Comparison of ENCODE assay signal across 1 cellular context in the genomic region with DNA sequence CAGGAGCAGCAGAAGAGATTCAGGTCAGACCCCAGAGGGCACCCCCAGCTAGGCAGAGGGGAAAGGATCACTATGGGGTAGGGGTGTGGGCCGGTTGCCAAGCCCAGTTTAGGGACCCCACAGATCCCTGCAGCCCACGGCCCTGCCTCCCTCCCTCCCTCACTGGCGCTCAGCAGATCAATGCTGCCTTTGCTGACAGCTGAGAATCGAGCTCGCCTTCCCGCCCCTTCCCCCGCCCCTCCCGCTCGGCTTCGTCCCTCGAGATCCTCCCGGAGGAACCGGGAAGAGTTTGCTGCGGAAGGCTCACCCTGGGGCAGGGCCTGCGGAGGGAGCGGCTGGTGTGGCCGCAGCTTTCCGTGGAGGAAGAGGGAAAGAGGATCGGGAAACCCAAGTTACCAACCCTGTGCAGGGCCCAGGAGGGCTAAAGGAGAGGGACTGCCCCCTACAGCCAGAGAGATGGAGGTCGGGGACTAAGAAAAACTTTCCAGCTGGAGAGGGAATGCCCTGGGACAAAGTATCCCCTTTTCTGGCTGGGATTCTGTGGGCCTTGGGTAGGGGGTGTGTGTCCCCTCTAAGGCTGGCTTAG.
A peak's percentile ranks its signal among the peaks of the same experiment; 100 is the strongest.
TF ChIP-seq lines count a peak whose summit lies in the region.

No MANE protein-coding gene starts in this region.

TF ChIP-seq in HepG2, 621 proteins besides CTCF, POLR2A, EP300 and RAD21 (continued from another document):
- TF ChIP-seq, protein P1, sequence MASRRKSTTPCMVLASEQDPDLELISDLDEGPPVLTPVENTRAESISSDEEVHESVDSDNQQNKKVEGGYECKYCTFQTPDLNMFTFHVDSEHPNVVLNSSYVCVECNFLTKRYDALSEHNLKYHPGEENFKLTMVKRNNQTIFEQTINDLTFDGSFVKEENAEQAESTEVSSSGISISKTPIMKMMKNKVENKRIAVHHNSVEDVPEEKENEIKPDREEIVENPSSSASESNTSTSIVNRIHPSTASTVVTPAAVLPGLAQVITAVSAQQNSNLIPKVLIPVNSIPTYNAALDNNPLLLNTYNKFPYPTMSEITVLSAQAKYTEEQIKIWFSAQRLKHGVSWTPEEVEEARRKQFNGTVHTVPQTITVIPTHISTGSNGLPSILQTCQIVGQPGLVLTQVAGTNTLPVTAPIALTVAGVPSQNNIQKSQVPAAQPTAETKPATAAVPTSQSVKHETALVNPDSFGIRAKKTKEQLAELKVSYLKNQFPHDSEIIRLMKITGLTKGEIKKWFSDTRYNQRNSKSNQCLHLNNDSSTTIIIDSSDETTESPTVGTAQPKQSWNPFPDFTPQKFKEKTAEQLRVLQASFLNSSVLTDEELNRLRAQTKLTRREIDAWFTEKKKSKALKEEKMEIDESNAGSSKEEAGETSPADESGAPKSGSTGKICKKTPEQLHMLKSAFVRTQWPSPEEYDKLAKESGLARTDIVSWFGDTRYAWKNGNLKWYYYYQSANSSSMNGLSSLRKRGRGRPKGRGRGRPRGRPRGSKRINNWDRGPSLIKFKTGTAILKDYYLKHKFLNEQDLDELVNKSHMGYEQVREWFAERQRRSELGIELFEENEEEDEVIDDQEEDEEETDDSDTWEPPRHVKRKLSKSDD (CRISPR knock-in tag; IDR thresholded peaks at IDR 0.05; ENCODE audit: low read depth): no peak
- TF ChIP-seq SNAPC2 (CRISPR knock-in tag; IDR thresholded peaks at IDR 0.05): no peak
- no peak for TF ChIP-seq NCOR1 (IDR thresholded peaks at IDR 0.05; ENCODE audit: borderline replicate concordance, low read length)
- TF ChIP-seq ZNF652 (CRISPR knock-in tag; IDR thresholded peaks at IDR 0.05; ENCODE audit: borderline replicate concordance, low read depth): no peak
- 0 out of 2 replicates have a peak, but pooled peaks have one; percentile 52 for TF ChIP-seq ZNF263 (CRISPR knock-in tag; IDR thresholded peaks at IDR 0.05)
- 0 out of 2 replicates have a peak, but pooled peaks have one; percentile 12 for TF ChIP-seq ZNF350 (CRISPR knock-in tag; IDR thresholded peaks at IDR 0.05; ENCODE audit: borderline replicate concordance, low read depth)
- TF ChIP-seq, protein P2, sequence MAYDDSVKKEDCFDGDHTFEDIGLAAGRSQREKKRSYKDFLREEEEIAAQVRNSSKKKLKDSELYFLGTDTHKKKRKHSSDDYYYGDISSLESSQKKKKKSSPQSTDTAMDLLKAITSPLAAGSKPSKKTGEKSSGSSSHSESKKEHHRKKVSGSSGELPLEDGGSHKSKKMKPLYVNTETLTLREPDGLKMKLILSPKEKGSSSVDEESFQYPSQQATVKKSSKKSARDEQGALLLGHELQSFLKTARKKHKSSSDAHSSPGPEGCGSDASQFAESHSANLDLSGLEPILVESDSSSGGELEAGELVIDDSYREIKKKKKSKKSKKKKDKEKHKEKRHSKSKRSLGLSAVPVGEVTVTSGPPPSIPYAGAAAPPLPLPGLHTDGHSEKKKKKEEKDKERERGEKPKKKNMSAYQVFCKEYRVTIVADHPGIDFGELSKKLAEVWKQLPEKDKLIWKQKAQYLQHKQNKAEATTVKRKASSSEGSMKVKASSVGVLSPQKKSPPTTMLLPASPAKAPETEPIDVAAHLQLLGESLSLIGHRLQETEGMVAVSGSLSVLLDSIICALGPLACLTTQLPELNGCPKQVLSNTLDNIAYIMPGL (CRISPR knock-in tag; IDR thresholded peaks at IDR 0.05; ENCODE audit: borderline replicate concordance in 1 of 2, low read depth in 1 of 2): peak in 1 of 2 experiments; percentile 45; a peak in 1 of 4 replicates
- TF ChIP-seq ZNF230 (CRISPR knock-in tag; IDR thresholded peaks at IDR 0.05): peak; percentile 68; the same call in 1 of the 2 replicates
- no peak for TF ChIP-seq FOXK2 (IDR thresholded peaks at IDR 0.05)
- TF ChIP-seq, protein P3, sequence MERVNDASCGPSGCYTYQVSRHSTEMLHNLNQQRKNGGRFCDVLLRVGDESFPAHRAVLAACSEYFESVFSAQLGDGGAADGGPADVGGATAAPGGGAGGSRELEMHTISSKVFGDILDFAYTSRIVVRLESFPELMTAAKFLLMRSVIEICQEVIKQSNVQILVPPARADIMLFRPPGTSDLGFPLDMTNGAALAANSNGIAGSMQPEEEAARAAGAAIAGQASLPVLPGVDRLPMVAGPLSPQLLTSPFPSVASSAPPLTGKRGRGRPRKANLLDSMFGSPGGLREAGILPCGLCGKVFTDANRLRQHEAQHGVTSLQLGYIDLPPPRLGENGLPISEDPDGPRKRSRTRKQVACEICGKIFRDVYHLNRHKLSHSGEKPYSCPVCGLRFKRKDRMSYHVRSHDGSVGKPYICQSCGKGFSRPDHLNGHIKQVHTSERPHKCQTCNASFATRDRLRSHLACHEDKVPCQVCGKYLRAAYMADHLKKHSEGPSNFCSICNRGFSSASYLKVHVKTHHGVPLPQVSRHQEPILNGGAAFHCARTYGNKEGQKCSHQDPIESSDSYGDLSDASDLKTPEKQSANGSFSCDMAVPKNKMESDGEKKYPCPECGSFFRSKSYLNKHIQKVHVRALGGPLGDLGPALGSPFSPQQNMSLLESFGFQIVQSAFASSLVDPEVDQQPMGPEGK (CRISPR knock-in tag; IDR thresholded peaks at IDR 0.05): peak; percentile 27; the same call in 1 of the 2 replicates
